ENCODE assay signal across 1 cellular context in genomic region chr9:128455849-128456612, GRCh38.
TF ChIP-seq lines count a peak whose summit lies in the region.

Gene ODF2, plus strand, starts transcription at chr9:128456006. Its CDS starts 86 bp downstream, at chr9:128456092.

TF ChIP-seq in GM12878, 131 proteins besides CTCF, POLR2A, EP300 and RAD21 (continued from another document and continues in another):
- TF ChIP-seq NKRF (conservative IDR thresholded peaks at IDR 0.05) (peak; percentile 93), BACH1 (IDR thresholded peaks at IDR 0.05; ENCODE audit: borderline replicate concordance) (peak; percentile 56), RCOR1 (conservative IDR thresholded peaks at IDR 0.05; ENCODE audit: low read depth, low read length) (no peak), NFIC (IDR thresholded peaks at IDR 0.05; ENCODE audit: low read depth, low read length) (no peak), BCL3 (IDR thresholded peaks at IDR 0.05; ENCODE audit: borderline replicate concordance, insufficient read depth, low read depth, low read length, poor library complexity, severe bottlenecking) (no peak), SP1 (IDR thresholded peaks at IDR 0.05; ENCODE audit: low read depth, low read length) (peak; percentile 85), CBX3 (IDR thresholded peaks at IDR 0.05; ENCODE audit: borderline replicate concordance, low read depth) (no peak), CUX1 (IDR thresholded peaks at IDR 0.05; ENCODE audit: insufficient replicate concordance, low read depth, low read length) (no peak), RFX5 (IDR thresholded peaks at IDR 0.05; ENCODE audit: low read depth, low read length) (peak; percentile 53), SMC3 (IDR thresholded peaks at IDR 0.05; ENCODE audit: borderline replicate concordance, low read length) (no peak), IRF3 (IDR thresholded peaks at IDR 0.05) (no peak), PBX3 (IDR thresholded peaks at IDR 0.05; ENCODE audit: insufficient replicate concordance, low read depth, low read length) (no peak), MYC (IDR thresholded peaks at IDR 0.05; ENCODE audit: insufficient read depth, insufficient read length, insufficient replicate concordance, low read length, severe bottlenecking) (no peak), IKZF2 (IDR thresholded peaks at IDR 0.05) (no peak), MAX (IDR thresholded peaks at IDR 0.05; ENCODE audit: low read depth, low read length) (peak; percentile 78; the same call in 1 of the 2 replicates), NFXL1 (IDR thresholded peaks at IDR 0.05; ENCODE audit: borderline replicate concordance) (no peak), ZBTB11 (CRISPR knock-in tag; IDR thresholded peaks at IDR 0.05) (no peak), USF1 (IDR thresholded peaks at IDR 0.05; ENCODE audit: borderline replicate concordance, extremely low read length, insufficient read depth, low read depth, low read length) (peak; percentile 49), MXI1 (IDR thresholded peaks at IDR 0.05; ENCODE audit: low read depth, low read length) (peak; percentile 89), STAT3 (IDR thresholded peaks at IDR 0.05; ENCODE audit: low read depth, low read length) (no peak), REST (IDR thresholded peaks at IDR 0.05; ENCODE audit: low read depth, low read length) (no peak), BCL11A (IDR thresholded peaks at IDR 0.05; ENCODE audit: low read depth, low read length) (no peak), PML (IDR thresholded peaks at IDR 0.05; ENCODE audit: low read length) (no peak), RELA (IDR thresholded peaks at IDR 0.05; ENCODE audit: borderline replicate concordance, partially characterized antibody) (peak; percentile 22), SMAD5 (IDR thresholded peaks at IDR 0.05; ENCODE audit: low read depth) (0 out of 2 replicates have a peak, but pooled peaks have one; percentile 48), NR2C2 (IDR thresholded peaks at IDR 0.05; ENCODE audit: borderline replicate concordance, control insufficient read depth, insufficient read length, low read depth) (no peak), ZZZ3 (IDR thresholded peaks at IDR 0.05; ENCODE audit: control insufficient read depth, insufficient read length, low read depth) (no peak), ASH2L (IDR thresholded peaks at IDR 0.05; ENCODE audit: borderline replicate concordance, low read depth) (no peak), MLLT1 (IDR thresholded peaks at IDR 0.05) (no peak), ZNF217 (IDR thresholded peaks at IDR 0.05) (no peak), MTA3 (IDR thresholded peaks at IDR 0.05; ENCODE audit: borderline replicate concordance, low read length) (no peak), MEF2B (IDR thresholded peaks at IDR 0.05; ENCODE audit: partially characterized antibody, poor library complexity, severe bottlenecking) (peak; percentile 46), BHLHE40 (IDR thresholded peaks at IDR 0.05; ENCODE audit: borderline replicate concordance in 1 of 2, low read depth in 2 of 2, low read length in 1 of 2) (peak in 1 of 2 experiments; percentile 48; a peak in 1 of 4 replicates), RAD51 (IDR thresholded peaks at IDR 0.05) (no peak), GATAD2B (conservative IDR thresholded peaks at IDR 0.05; ENCODE audit: low read depth) (no peak; the same call in 1 of the 2 replicates), ZNF384 (IDR thresholded peaks at IDR 0.05; ENCODE audit: borderline replicate concordance, low read depth, low read length) (no peak), KLF5 (IDR thresholded peaks at IDR 0.05; ENCODE audit: partially characterized antibody) (peak; percentile 22)
